In the genomic region with DNA sequence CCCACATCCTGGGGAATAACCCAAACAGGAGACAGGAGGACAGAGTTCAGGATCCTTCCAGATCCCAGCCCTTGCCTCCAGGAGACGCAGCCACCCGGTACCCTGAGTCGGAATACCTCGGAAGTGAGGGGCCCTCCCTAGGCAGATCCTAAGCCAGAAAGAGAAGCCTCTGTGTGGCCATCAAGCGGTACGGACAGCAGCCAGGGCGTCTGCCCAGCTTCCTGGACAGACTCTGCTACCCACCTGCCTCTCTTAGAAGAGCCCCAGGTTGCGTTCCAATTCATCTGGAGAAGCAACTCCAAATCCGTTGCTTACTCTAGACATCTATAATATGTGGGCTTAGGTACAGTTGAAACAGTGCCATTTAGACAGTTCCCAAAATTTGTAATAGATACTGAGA, we compare ENCODE assay signal across 32 cellular contexts.
"Had no signal": no experiment of that assay in that cellular context is flagged by ENCODE, and none has a peak within 500 bp of the region (broad histone marks: within the 10 kb centered on the region; RNA-seq: fewer than 3 reads in every experiment).

No MANE protein-coding gene starts in this region.

- H3K36me3 Mint-ChIP-seq: stimulated activated effector memory CD8-positive, alpha-beta T cell treated with anti-CD3 and anti-CD28 coated beads, Interleukin-12 subunit alpha, Interleukin-12 subunit beta, amount 100 ng/mL, for 72 hours had no signal

- H3K4me3 ChIP-seq: ascending aorta, cardiac muscle cell, esophagus squamous epithelium, heart right ventricle, left lung, lower lobe of right lung, mucosa of descending colon, upper lobe of left lung had no signal

- DNase-seq: activated CD4-positive, alpha-beta memory T cell treated with anti-CD3 and anti-CD28 coated beads for 36 hours; activated CD4-positive, alpha-beta T cell treated with anti-CD3 and anti-CD28 coated beads, Interleukin-2, amount 10 ng/mL, durations not matched to agents 24 days and 14 days; activated CD4-positive, CD25-positive, alpha-beta regulatory T cell treated with anti-CD3 and anti-CD28 coated beads, Interleukin-2, amount 50 U/mL, for 72 hours; activated CD8-positive, alpha-beta memory T cell treated with anti-CD3 and anti-CD28 coated beads, Interleukin-2, amount 50 U/mL, for 4 hours; activated gamma-delta T cell; activated naive CD4-positive, alpha-beta T cell treated with anti-CD3 and anti-CD28 coated beads, Interleukin-2, amount 10 ng/mL, durations not matched to agents 7 days and 5 days; activated naive CD8-positive, alpha-beta T cell treated with anti-CD3 and anti-CD28 coated beads, Interleukin-2, amount 10 ng/mL, durations not matched to agents 7 days and 5 days; activated T-cell treated with anti-CD3 and anti-CD28 coated beads, Interleukin-2, amount 50 U/mL, for 1 hour; esophagus squamous epithelium; foreskin melanocyte; heart right ventricle; kidney glomerular epithelial cell; left lung; lower lobe of right lung; mesendoderm; mucosa of descending colon; posterior cingulate gyrus; small intestine; stimulated activated CD4-positive, alpha-beta T cell treated with anti-CD3 and anti-CD28 coated beads, Interleukin-4, amount 100 ng/mL, for 24 hours; stimulated activated naive CD8-positive, alpha-beta T cell treated with anti-CD3 and anti-CD28 coated beads, Interleukin-15, amount 100 ng/mL, for 72 hours; substantia nigra; T-helper 1 cell; upper lobe of left lung; WERI-Rb-1 had no signal

- H3K36me3 ChIP-seq: cardiac muscle cell had no signal

- H3K4me3 Mint-ChIP-seq: activated CD4-positive, alpha-beta memory T cell treated with anti-CD3 and anti-CD28 coated beads for 36 hours; activated CD4-positive, alpha-beta T cell treated with anti-CD3 and anti-CD28 coated beads, Interleukin-2, amount 10 ng/mL, durations not matched to agents 24 days and 14 days; activated naive CD4-positive, alpha-beta T cell treated with anti-CD3 and anti-CD28 coated beads, Interleukin-2, amount 10 ng/mL, durations not matched to agents 7 days and 5 days; activated naive CD8-positive, alpha-beta T cell treated with anti-CD3 and anti-CD28 coated beads, Interleukin-2, amount 10 ng/mL, durations not matched to agents 7 days and 5 days; activated T-helper 1 cell treated with anti-CD3 and anti-CD28 coated beads, Interleukin-12 subunit alpha, Interleukin-12 subunit beta, Interleukin-2, Interleukin-4 antibody, amounts not matched to agents 30 ng/mL and 10 ng/mL and 1 ng/mL, durations not matched to agents 14 hours and 24 hours and 36 hours; brain; natural killer cell treated with Interleukin-12 subunit alpha and Interleukin-12 subunit beta and Interleukin-15 and Interleukin-18, amount 100 ng/mL, for 72 hours; stimulated activated effector memory CD8-positive, alpha-beta T cell treated with anti-CD3 and anti-CD28 coated beads, Interleukin-12 subunit alpha, Interleukin-12 subunit beta, amount 100 ng/mL, for 72 hours; stimulated activated naive CD8-positive, alpha-beta T cell treated with anti-CD3 and anti-CD28 coated beads, Interleukin-15, amount 100 ng/mL, for 72 hours had no signal

- H3K27ac Mint-ChIP-seq: activated CD4-positive, alpha-beta memory T cell treated with anti-CD3 and anti-CD28 coated beads for 36 hours; activated CD4-positive, alpha-beta T cell treated with anti-CD3 and anti-CD28 coated beads, Interleukin-2, amount 10 ng/mL, durations not matched to agents 24 days and 14 days; activated naive CD4-positive, alpha-beta T cell treated with anti-CD3 and anti-CD28 coated beads, Interleukin-2, amount 10 ng/mL, durations not matched to agents 7 days and 5 days; activated naive CD8-positive, alpha-beta T cell treated with anti-CD3 and anti-CD28 coated beads, Interleukin-2, amount 10 ng/mL, durations not matched to agents 7 days and 5 days; activated T-helper 1 cell treated with anti-CD3 and anti-CD28 coated beads, Interleukin-12 subunit alpha, Interleukin-12 subunit beta, Interleukin-2, Interleukin-4 antibody, amounts not matched to agents 30 ng/mL and 10 ng/mL and 1 ng/mL, durations not matched to agents 14 hours and 24 hours and 36 hours; brain; natural killer cell treated with Interleukin-12 subunit alpha and Interleukin-12 subunit beta and Interleukin-15 and Interleukin-18, amount 100 ng/mL, for 72 hours; stimulated activated effector memory CD8-positive, alpha-beta T cell treated with anti-CD3 and anti-CD28 coated beads, Interleukin-12 subunit alpha, Interleukin-12 subunit beta, amount 100 ng/mL, for 72 hours had no signal

- ATAC-seq: heart right ventricle; left lung; lower lobe of right lung; mucosa of descending colon; natural killer cell treated with Interleukin-12 subunit alpha and Interleukin-12 subunit beta and Interleukin-15 and Interleukin-18, amount 100 ng/mL, for 72 hours; sciatic nerve; stimulated activated effector memory CD8-positive, alpha-beta T cell treated with anti-CD3 and anti-CD28 coated beads, Interleukin-12 subunit alpha, Interleukin-12 subunit beta, amount 100 ng/mL, for 72 hours; stimulated activated naive CD8-positive, alpha-beta T cell treated with anti-CD3 and anti-CD28 coated beads, Interleukin-15, amount 100 ng/mL, for 72 hours had no signal

- H3K9me3 ChIP-seq: ascending aorta, esophagus squamous epithelium, lower lobe of right lung, mucosa of descending colon, upper lobe of left lung had no signal

- H3K27ac ChIP-seq: ascending aorta, cardiac muscle cell, epithelial cell of prostate, esophagus squamous epithelium, heart right ventricle, left lung, lower lobe of right lung, upper lobe of left lung, WERI-Rb-1 had no signal

- H3K27me3 ChIP-seq: ascending aorta, cardiac muscle cell, esophagus squamous epithelium, heart right ventricle, left lung, upper lobe of left lung had no signal

- H3K9me3 Mint-ChIP-seq: activated CD4-positive, alpha-beta T cell treated with anti-CD3 and anti-CD28 coated beads, Interleukin-2, amount 10 ng/mL, durations not matched to agents 24 days and 14 days; activated naive CD8-positive, alpha-beta T cell treated with anti-CD3 and anti-CD28 coated beads, Interleukin-2, amount 10 ng/mL, durations not matched to agents 7 days and 5 days; activated T-helper 1 cell treated with anti-CD3 and anti-CD28 coated beads, Interleukin-12 subunit alpha, Interleukin-12 subunit beta, Interleukin-2, Interleukin-4 antibody, amounts not matched to agents 30 ng/mL and 10 ng/mL and 1 ng/mL, durations not matched to agents 14 hours and 24 hours and 36 hours; natural killer cell treated with Interleukin-12 subunit alpha and Interleukin-12 subunit beta and Interleukin-15 and Interleukin-18, amount 100 ng/mL, for 72 hours; stimulated activated effector memory CD8-positive, alpha-beta T cell treated with anti-CD3 and anti-CD28 coated beads, Interleukin-12 subunit alpha, Interleukin-12 subunit beta, amount 100 ng/mL, for 72 hours; stimulated activated naive CD8-positive, alpha-beta T cell treated with anti-CD3 and anti-CD28 coated beads, Interleukin-15, amount 100 ng/mL, for 72 hours had no signal

- H3K4me1 Mint-ChIP-seq: activated CD4-positive, alpha-beta T cell treated with anti-CD3 and anti-CD28 coated beads, Interleukin-2, amount 10 ng/mL, durations not matched to agents 24 days and 14 days had no signal

- H3K4me1 ChIP-seq: ascending aorta had no signal

- H3K27me3 Mint-ChIP-seq: activated CD4-positive, alpha-beta memory T cell treated with anti-CD3 and anti-CD28 coated beads for 36 hours; activated CD4-positive, alpha-beta T cell treated with anti-CD3 and anti-CD28 coated beads, Interleukin-2, amount 10 ng/mL, durations not matched to agents 24 days and 14 days; activated naive CD4-positive, alpha-beta T cell treated with anti-CD3 and anti-CD28 coated beads, Interleukin-2, amount 10 ng/mL, durations not matched to agents 7 days and 5 days; activated naive CD8-positive, alpha-beta T cell treated with anti-CD3 and anti-CD28 coated beads, Interleukin-2, amount 10 ng/mL, durations not matched to agents 7 days and 5 days; natural killer cell treated with Interleukin-12 subunit alpha and Interleukin-12 subunit beta and Interleukin-15 and Interleukin-18, amount 100 ng/mL, for 72 hours; stimulated activated naive CD8-positive, alpha-beta T cell treated with anti-CD3 and anti-CD28 coated beads, Interleukin-15, amount 100 ng/mL, for 72 hours had no signal
